ENCODE assay signal across 17 cellular contexts in genomic region chr7:19407270-19407669, GRCh38.
A peak's percentile ranks its signal among the peaks of the same experiment; 100 is the strongest.
DNase-seq lines count a peak whose midpoint lies in the region; ATAC-seq and TF ChIP-seq lines count a peak whose summit lies in the region.
"Had no signal": no experiment of that assay in that cellular context is flagged by ENCODE, and none has a peak within 500 bp of the region (broad histone marks: within the 10 kb centered on the region; RNA-seq: fewer than 3 reads in every experiment).

No MANE protein-coding gene starts in this region.

- no peak overlapping the region for H3K23ac ChIP-seq in IMR-90 (ENCODE audit: low read depth, low read length)
- H3K23ac ChIP-seq in mesenchymal stem cell (ENCODE audit: low read length in 2 of 2), result no peak overlapping the region

- H3K4me3 ChIP-seq in IMR-90 (ENCODE audit: insufficient read depth, low read depth, low read length) (no peak overlapping the region), mesenchymal stem cell (ENCODE audit: insufficient read depth in 1 of 2, low read depth in 1 of 2, low read length in 2 of 2) (no peak overlapping the region)
- H3K4me3 ChIP-seq: BLaER1 had no signal

- ATAC-seq in GM18867 (IDR thresholded peaks at IDR 0.05; ENCODE audit: unreplicated experiment) (peak; percentile 85), HG02798 (IDR thresholded peaks at IDR 0.05; ENCODE audit: poor library complexity, unreplicated experiment) (peak; percentile 45), IMR-90 (ENCODE audit: low read depth) (no peak)
- no peak for ATAC-seq in effector memory CD8-positive, alpha-beta T cell (replicated peaks)
- ATAC-seq: HCT116 had no signal

- peak; percentile 3 for DNase-seq in GM10266 (ENCODE audit: extremely low spot score)
- DNase-seq in IMR-90, result no peak
- DNase-seq in effector memory CD8-positive, alpha-beta T cell, result no peak
- no peak for DNase-seq in mesenchymal stem cell
- DNase-seq in SIG-M5 (lab: John Stamatoyannopoulos, UW), result no peak
- no peak for DNase-seq in activated CD8-positive, alpha-beta memory T cell treated with anti-CD3 and anti-CD28 coated beads for 24 hours
- DNase-seq: 8988T; AML-193; CD8-positive, alpha-beta memory T cell; DMS53; GF-D8; Kasumi-1; KBM-7 had no signal

- 94% methylated on average over 2 of the region's 4 CpGs; no CpG with 5 or more reads in 1 of the 2 experiments for WGBS in IMR-90 (ENCODE audit: extremely low coverage in 2 of 2, insufficient read length in 1 of 2), 2 experiments
- WGBS in mesenchymal stem cell, result 98% methylated on average over 4 of the region's 4 CpGs

- H2AFZ ChIP-seq in IMR-90 (replicated peaks; ENCODE audit: low read length, poor library complexity), result no peak overlapping the region
- no peak overlapping the region for H2AFZ ChIP-seq in mesenchymal stem cell (ENCODE audit: low read depth, low read length)

- H3K4me3 Mint-ChIP-seq in effector memory CD8-positive, alpha-beta T cell, result no peak overlapping the region
- H3K4me3 Mint-ChIP-seq: CD8-positive, alpha-beta memory T cell had no signal

- in situ Hi-C loops in IMR-90 (cut with MboI; ENCODE audit: low sequenced_read_pairs), result no loop called here

- no peak overlapping the region; the same call in 1 of the 2 replicates for H2BK20ac ChIP-seq in IMR-90 (ENCODE audit: low read depth, low read length)

- no peaks in the 10 kb centered on the region for H3K4me1 ChIP-seq in IMR-90 (ENCODE audit: control insufficient read depth, insufficient read depth, low read length)
- peaks cover 1% of the 10 kb centered on the region for H3K4me1 ChIP-seq in mesenchymal stem cell (ENCODE audit: control insufficient read depth, insufficient read depth, low read depth, low read length)
- H3K4me1 ChIP-seq: BLaER1 had no signal

- H3K14ac ChIP-seq in IMR-90 (replicated peaks; ENCODE audit: low read depth, low read length), result no peak overlapping the region
- H3K14ac ChIP-seq in mesenchymal stem cell (ENCODE audit: low read length in 2 of 2), result no peak overlapping the region

- no peaks in the 10 kb centered on the region for H3K4me1 Mint-ChIP-seq in effector memory CD8-positive, alpha-beta T cell (ENCODE audit: low read depth in 2 of 2)
- H3K4me1 Mint-ChIP-seq: CD8-positive, alpha-beta memory T cell had no signal

- no peaks in the 10 kb centered on the region for H3K27me3 Mint-ChIP-seq in effector memory CD8-positive, alpha-beta T cell
- H3K27me3 Mint-ChIP-seq: CD8-positive, alpha-beta memory T cell had no signal

- H2AK5ac ChIP-seq in IMR-90 (ENCODE audit: low read depth, low read length), result no peak overlapping the region
- H2AK5ac ChIP-seq in mesenchymal stem cell (ENCODE audit: low read length, severe bottlenecking), result no peak overlapping the region

- H3K9me3 Mint-ChIP-seq in effector memory CD8-positive, alpha-beta T cell, result peaks cover 5 to 6% of the 10 kb centered on the region in 2 donors

- TF ChIP-seq CTCF in GM10266 (IDR thresholded peaks at IDR 0.05; ENCODE audit: control insufficient read depth, insufficient read depth, low read depth, missing control alignments), result no peak
- TF ChIP-seq CTCF in IMR-90 (conservative IDR thresholded peaks at IDR 0.05; ENCODE audit: low read depth, low read length), result no peak

- no peak overlapping the region for H3K27ac Mint-ChIP-seq in effector memory CD8-positive, alpha-beta T cell
- H3K27ac Mint-ChIP-seq: CD8-positive, alpha-beta memory T cell had no signal

- H4K91ac ChIP-seq in IMR-90 (ENCODE audit: insufficient read depth, low read depth, low read length) (no peak overlapping the region), mesenchymal stem cell (ENCODE audit: low read length) (no peak overlapping the region)

- no peak for TF ChIP-seq POLR2A in IMR-90 (IDR thresholded peaks at IDR 0.05; ENCODE audit: low read depth, low read length)

- no TSS peak for BruUV-seq in IMR-90 (replicated peaks; lab: Mats Ljungman, UMichigan)

- POLR2A ChIA-PET in IMR-90 (lab: Charles Lee; ENCODE audit: unreplicated experiment), result no interaction called here

- no peak overlapping the region for H3K18ac ChIP-seq in IMR-90 (ENCODE audit: low read depth, low read length)
- H3K18ac ChIP-seq in mesenchymal stem cell (ENCODE audit: low read depth in 1 of 2, low read length in 2 of 2), result no peak overlapping the region

- H3K4me2 ChIP-seq in IMR-90 (ENCODE audit: low read depth, low read length) (no peak overlapping the region), mesenchymal stem cell (ENCODE audit: low read length, poor library complexity, severe bottlenecking) (no peak overlapping the region)
- H3K4me2 ChIP-seq: BLaER1 had no signal

- H3K4ac ChIP-seq in IMR-90 (ENCODE audit: low read depth, low read length) (no peak overlapping the region), mesenchymal stem cell (ENCODE audit: low read depth in 1 of 2, low read length in 2 of 2) (no peak overlapping the region)

- H3K9ac ChIP-seq in IMR-90 (ENCODE audit: low read depth, low read length) (no peak overlapping the region), mesenchymal stem cell (ENCODE audit: low read length) (no peak overlapping the region)
- H3K9ac ChIP-seq: BLaER1 had no signal

- H2BK120ac ChIP-seq in IMR-90 (ENCODE audit: low read depth, low read length), result 0 out of 2 replicates have a peak overlapping the region, but pooled peaks have one; percentile 46
- H2BK120ac ChIP-seq in mesenchymal stem cell (ENCODE audit: low read depth, low read length), result no peak overlapping the region

- dilution Hi-C loops in IMR-90 (cut with HindIII; ENCODE audit: low sequenced_read_pairs, unreplicated experiment), result no loop called here

- H4K20me1 ChIP-seq in IMR-90 (ENCODE audit: insufficient read depth, low read length), result no peaks in the 10 kb centered on the region
- H4K20me1 ChIP-seq: BLaER1 had no signal

- no peak overlapping the region for H2BK5ac ChIP-seq in IMR-90 (ENCODE audit: low read depth, low read length, poor library complexity, severe bottlenecking)
- no peak overlapping the region for H2BK5ac ChIP-seq in mesenchymal stem cell (ENCODE audit: low read depth, low read length, poor library complexity, severe bottlenecking)

- no peaks in the 10 kb centered on the region for H3K36me3 Mint-ChIP-seq in effector memory CD8-positive, alpha-beta T cell (ENCODE audit: insufficient read depth)
- H3K36me3 Mint-ChIP-seq: CD8-positive, alpha-beta memory T cell had no signal

- CTCF ChIA-PET in IMR-90 (lab: Yijun Ruan, JAX), result no interaction called here

- intact Hi-C loops in IMR-90 (cut with micrococcal nuclease), result no loop called here

- H2AK9ac ChIP-seq in IMR-90 (replicated peaks; ENCODE audit: low read depth, low read length, poor library complexity), result no peak overlapping the region

- H3K79me1 ChIP-seq in IMR-90 (ENCODE audit: low read depth in 1 of 2, low read length in 2 of 2) (no peaks in the 10 kb centered on the region), mesenchymal stem cell (replicated peaks; ENCODE audit: low read length, poor library complexity, severe bottlenecking) (no peaks in the 10 kb centered on the region)

- H4K8ac ChIP-seq in IMR-90 (ENCODE audit: low read depth in 2 of 2, low read length in 2 of 2), result no peak overlapping the region
- no peak overlapping the region for H4K8ac ChIP-seq in mesenchymal stem cell (ENCODE audit: low read length)

- H3K27ac ChIP-seq in IMR-90 (ENCODE audit: insufficient read depth, low read length) (no peak overlapping the region), mesenchymal stem cell (ENCODE audit: low read length, poor library complexity, severe bottlenecking) (no peak overlapping the region)
- H3K27ac ChIP-seq: BLaER1 had no signal

- no peak overlapping the region for H2BK12ac ChIP-seq in mesenchymal stem cell (ENCODE audit: low read length in 2 of 2)

- H3K56ac ChIP-seq in IMR-90 (ENCODE audit: extremely low read depth, insufficient read depth, low read length), result no peak overlapping the region

- no peaks in the 10 kb centered on the region for H3K9me1 ChIP-seq in IMR-90 (ENCODE audit: insufficient read depth, low read length)

- no peak overlapping the region for H4K5ac ChIP-seq in IMR-90 (ENCODE audit: low read depth, low read length)

- H2BK15ac ChIP-seq in IMR-90 (ENCODE audit: low read depth, low read length), result 0 out of 3 replicates have a peak overlapping the region, but pooled peaks have one; percentile 10
- no peak overlapping the region for H2BK15ac ChIP-seq in mesenchymal stem cell (ENCODE audit: low read depth, poor library complexity, severe bottlenecking)

- no peak for TF ChIP-seq RAD21 in IMR-90 (IDR thresholded peaks at IDR 0.05; ENCODE audit: low read length)

- no peaks in the 10 kb centered on the region for H3K36me3 ChIP-seq in IMR-90 (ENCODE audit: control insufficient read depth, insufficient read depth, low read length)
- H3K36me3 ChIP-seq in mesenchymal stem cell (ENCODE audit: control insufficient read depth in 1 of 2, insufficient read depth in 2 of 2, low read depth in 1 of 2, low read length in 2 of 2), result no peaks in the 10 kb centered on the region
- H3K36me3 ChIP-seq: BLaER1 had no signal

- H3K27me3 ChIP-seq in IMR-90 (ENCODE audit: control insufficient read depth, insufficient read depth, low read length), result no peaks in the 10 kb centered on the region
- H3K27me3 ChIP-seq in mesenchymal stem cell (ENCODE audit: control insufficient read depth in 1 of 2, insufficient read depth in 1 of 2, low read length in 2 of 2), result no peaks in the 10 kb centered on the region
- H3K27me3 ChIP-seq: BLaER1 had no signal

- no peaks in the 10 kb centered on the region for H3K9me3 ChIP-seq in IMR-90 (ENCODE audit: control insufficient read depth, insufficient read depth, low read length)
- no peaks in the 10 kb centered on the region for H3K9me3 ChIP-seq in mesenchymal stem cell (ENCODE audit: control insufficient read depth, low read length)
- H3K9me3 ChIP-seq: BLaER1 had no signal

TF ChIP-seq in IMR-90, 13 proteins besides CTCF, POLR2A, EP300 and RAD21 (continues in another document):
- no peak for TF ChIP-seq ELK1 (IDR thresholded peaks at IDR 0.05; ENCODE audit: borderline replicate concordance, low read depth, low read length)
- TF ChIP-seq MAFK (IDR thresholded peaks at IDR 0.05; ENCODE audit: low read depth, low read length), result no peak
- TF ChIP-seq FOS (IDR thresholded peaks at IDR 0.05; ENCODE audit: low read depth, low read length), result no peak
- TF ChIP-seq MXI1 (IDR thresholded peaks at IDR 0.05; ENCODE audit: borderline replicate concordance, low read depth, low read length), result no peak
- no peak for TF ChIP-seq MAZ (IDR thresholded peaks at IDR 0.05; ENCODE audit: borderline replicate concordance, low read depth, low read length)
- TF ChIP-seq RCOR1 (IDR thresholded peaks at IDR 0.05; ENCODE audit: insufficient replicate concordance, low read length), result no peak
- TF ChIP-seq CHD1 (IDR thresholded peaks at IDR 0.05; ENCODE audit: low read depth, low read length), result no peak
- no peak for TF ChIP-seq CEBPB (IDR thresholded peaks at IDR 0.05; ENCODE audit: low read depth, low read length)

Comparison
In these comparisons a context has a peak if more than half of its experiments do, and no peak if none do; other contexts are left out.
1. ATAC-seq: peak in GM18867 (single experiment) and HG02798 (single experiment); none in IMR-90 (single experiment) and effector memory CD8-positive, alpha-beta T cell (single experiment).